19 cellular contexts compared by ENCODE assay signal in the genomic region with DNA sequence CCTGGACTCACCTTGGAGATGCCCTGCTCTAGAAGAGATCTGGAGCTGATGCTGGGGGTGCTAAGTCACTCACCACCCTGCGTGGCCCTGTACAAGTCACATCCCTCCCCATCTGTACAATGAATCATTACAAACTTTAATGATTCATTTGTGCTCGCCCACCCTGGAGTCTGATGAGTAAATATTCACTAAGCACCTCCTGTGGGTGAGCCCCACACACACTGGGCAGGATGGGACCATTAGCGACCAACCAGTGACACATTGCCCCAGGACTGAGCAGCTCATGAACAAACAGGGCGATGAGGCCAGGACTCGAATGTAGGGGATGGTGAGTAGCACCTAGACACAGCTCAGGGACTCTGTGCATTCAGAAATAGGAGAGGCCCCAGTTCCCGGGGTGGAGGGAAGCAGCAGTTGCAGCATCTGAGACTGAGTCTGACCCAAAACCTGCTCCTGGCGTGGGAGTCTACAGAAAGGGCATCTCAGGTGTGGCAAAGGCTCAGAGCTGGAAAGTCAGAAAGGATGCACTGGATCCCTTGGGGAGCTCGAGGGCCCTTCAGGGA. TPM values are rescaled to one million over a fixed set of nuclear protein-coding genes. Genes with fewer than 3 reads are reported as not detected.
DNase-seq lines count a peak whose midpoint lies in the region; ATAC-seq, FAIRE-seq and TF ChIP-seq lines count a peak whose summit lies in the region.
"Had no signal": no experiment of that assay in that cellular context is flagged by ENCODE, and none has a peak within 500 bp of the region (broad histone marks: within the 10 kb centered on the region; RNA-seq: fewer than 3 reads in every experiment).

No MANE protein-coding gene starts in this region.

- FAIRE-seq in H1 (lab: Jason Lieb, UNC), result peak; percentile 52
- FAIRE-seq: TTC549 had no signal

- no peaks in the 10 kb centered on the region for H3K36me3 ChIP-seq in HUES48 (ENCODE audit: control insufficient read depth, insufficient read depth, low read length)
- no peaks in the 10 kb centered on the region for H3K36me3 ChIP-seq in H1 (ENCODE audit: control insufficient read depth in 2 of 4, insufficient read depth in 4 of 4, low read length in 3 of 4)
- H3K36me3 ChIP-seq in uterus, result no peaks in the 10 kb centered on the region
- H3K36me3 ChIP-seq in mucosa of descending colon (ENCODE audit: low read depth), result no peaks in the 10 kb centered on the region
- H3K36me3 ChIP-seq: Peyer's patch, vagina had no signal

- intact Hi-C loops in sciatic nerve (cut with DNase I), result no loop called here
- intact Hi-C loops in uterus (cut with DNase I; ENCODE audit: low total_unique reads), result no loop called here
- intact Hi-C loops in mucosa of descending colon (cut with DNase I, micrococcal nuclease), result no loop called here

- POLR2A ChIA-PET in H1 (lab: Charles Lee; ENCODE audit: partially characterized antibody), result interaction anchor here (0.8 to 1.1 kb wide), 3 partner anchors 14 to 29 kb away, joined by 3 read pairs; no protein-coding TSS in a partner anchor

- peaks cover 1% of the 10 kb centered on the region; the same call in 1 of the 2 replicates for H3K23me2 ChIP-seq in H1 (ENCODE audit: low read depth, low read length)

- no peak for TF ChIP-seq EP300 in H1 (IDR thresholded peaks at IDR 0.05; ENCODE audit: borderline replicate concordance in 1 of 2, low read depth in 2 of 2, low read length in 2 of 2)

- H3K4me1 ChIP-seq in HUES48 (ENCODE audit: control insufficient read depth, insufficient read depth, low read length) (peaks cover 17% of the 10 kb centered on the region), H1 (replicated peaks in 1 of 4; ENCODE audit: control insufficient read depth in 3 of 4, insufficient read depth in 4 of 4, low read length in 3 of 4) (peaks cover 5 to 25% (median 16%) of the 10 kb centered on the region in 4 experiments), uterus (no peaks in the 10 kb centered on the region), mucosa of descending colon (ENCODE audit: low read depth) (no peaks in the 10 kb centered on the region)
- H3K4me1 ChIP-seq: Peyer's patch, vagina had no signal

- CTCF ChIA-PET in H1 (lab: Charles Lee; ENCODE audit: partially characterized antibody), result interaction anchor here (1.0 to 4.8 kb wide), 7 partner anchors 11 to 55 kb away, joined by 3 to 38 read pairs (median 4); no protein-coding TSS in a partner anchor

- H3K18ac ChIP-seq in H1 (ENCODE audit: extremely low read depth, low read length), result no peak overlapping the region

- no peak for TF ChIP-seq RAD21 in H1 (IDR thresholded peaks at IDR 0.05 in 1 of 2, conservative IDR thresholded peaks at IDR 0.05 in 1 of 2; ENCODE audit: low read depth in 2 of 2, low read length in 2 of 2)

- H2BK15ac ChIP-seq in H1 (ENCODE audit: low read length), result no peak overlapping the region

- H3K27ac ChIP-seq in HUES48 (ENCODE audit: low read depth, low read length), result no peak overlapping the region
- no peak overlapping the region for H3K27ac ChIP-seq in H1 (ENCODE audit: low read depth, low read length)
- no peak overlapping the region for H3K27ac ChIP-seq in uterus
- H3K27ac ChIP-seq: coronary artery, Peyer's patch, vagina had no signal

- H2BK5ac ChIP-seq in H1 (ENCODE audit: low read depth, low read length), result no peak overlapping the region

- H2BK12ac ChIP-seq in H1 (ENCODE audit: low read depth, low read length), result peak overlapping the region; percentile 50; the same call in 1 of the 2 replicates

- H2AFZ ChIP-seq in H1 (ENCODE audit: low read length), result no peak overlapping the region

- TF ChIP-seq POLR2A in H1 (IDR thresholded peaks at IDR 0.05; ENCODE audit: control extremely low read depth in 1 of 2, low read depth in 2 of 2, low read length in 2 of 2), result no peak
- no peak for TF ChIP-seq POLR2A in uterus (IDR thresholded peaks at IDR 0.05)

- H3K4me2 ChIP-seq in H1 (ENCODE audit: insufficient read depth in 1 of 2, low read depth in 2 of 2, low read length in 2 of 2), result peak overlapping the region; percentile 67

- H3K79me2 ChIP-seq in H1 (ENCODE audit: control insufficient read depth in 1 of 2, insufficient read depth in 2 of 2, low read length in 2 of 2), result no peaks in the 10 kb centered on the region

- no peak overlapping the region for H3K14ac ChIP-seq in H1 (ENCODE audit: insufficient read length)

- peak overlapping the region; percentile 39; the same call in 1 of the 2 replicates for H3K4me3 ChIP-seq in HUES48 (ENCODE audit: low read depth, low read length)
- H3K4me3 ChIP-seq in H1 (ENCODE audit: extremely low read depth in 1 of 4, insufficient read depth in 2 of 4, low read depth in 3 of 4, low read length in 4 of 4), result peak overlapping the region in 2 of 4 experiments; percentile 25 to 45; a peak in 3 of 8 replicates
- no peak overlapping the region for H3K4me3 ChIP-seq in uterus
- no peak overlapping the region for H3K4me3 ChIP-seq in mucosa of descending colon
- H3K4me3 ChIP-seq: coronary artery, Peyer's patch, vagina had no signal

- H3K56ac ChIP-seq in H1 (replicated peaks; ENCODE audit: insufficient read length, low read depth, low read length), result no peak overlapping the region

- no peak overlapping the region for H4K8ac ChIP-seq in H1 (ENCODE audit: extremely low read depth, insufficient read depth, low read length)

- ATAC-seq in sciatic nerve (no peak), HG03378 (IDR thresholded peaks at IDR 0.05; ENCODE audit: unreplicated experiment) (no peak), mucosa of descending colon (no peak)
- ATAC-seq: natural killer cell had no signal

- no peak overlapping the region for H4K91ac ChIP-seq in H1 (replicated peaks; ENCODE audit: insufficient read length, low read length)

- H3K9me3 ChIP-seq in HUES48 (ENCODE audit: control insufficient read depth, insufficient read depth, low read length), result no peaks in the 10 kb centered on the region
- no peaks in the 10 kb centered on the region for H3K9me3 ChIP-seq in H1 (ENCODE audit: insufficient read depth in 2 of 2, low read depth in 1 of 2, low read length in 1 of 2)
- H3K9me3 ChIP-seq in uterus, result no peaks in the 10 kb centered on the region
- H3K9me3 ChIP-seq in mucosa of descending colon, result no peaks in the 10 kb centered on the region
- H3K9me3 ChIP-seq: Peyer's patch, vagina had no signal

- no peak overlapping the region for H3K4ac ChIP-seq in H1 (replicated peaks; ENCODE audit: insufficient read length, low read depth, low read length)

- 51% methylated on average over 8 of the region's 8 CpGs; no CpG with 5 or more reads in 1 of the 2 experiments for WGBS in H1 (ENCODE audit: extremely low coverage in 1 of 2, insufficient coverage in 1 of 2, insufficient read length in 1 of 2, insufficient replicate concordance in 2 of 2, low coverage in 1 of 2, low lambda C conversion rate in 2 of 2, missing lambda C conversion rate in 1 of 2), 2 experiments

- DNase-seq in activated T-cell treated with anti-CD3 and anti-CD28 coated beads for 48 hours (ENCODE audit: low read depth) (peak; percentile 29), H1 (ENCODE audit: low read depth in 1 of 2, low spot score in 2 of 2) (no peak), sciatic nerve (ENCODE audit: low spot score) (peak; percentile 42), uterus (no peak), mucosa of descending colon (no peak)
- DNase-seq in activated T-cell treated with anti-CD3 and anti-CD28 coated beads, Interleukin-2, amount 50 U/mL, for 1 hour, result no peak
- DNase-seq: ACHN; activated naive CD4-positive, alpha-beta T cell treated with Interleukin-2 at 50 U/mL for 16 hours; natural killer cell; NCI-H2171 treated with DMSO at 0.1 percent for 48 hours; NCI-H774; Peyer's patch had no signal

- H2BK20ac ChIP-seq in H1 (ENCODE audit: low read length), result no peak overlapping the region

- H3K27me3 ChIP-seq in HUES48 (ENCODE audit: control insufficient read depth, insufficient read depth, low read length), result peaks cover 43% of the 10 kb centered on the region
- peaks cover 2 to 37% (median 27%) of the 10 kb centered on the region in 4 experiments for H3K27me3 ChIP-seq in H1 (replicated peaks in 1 of 4; ENCODE audit: control insufficient read depth in 3 of 4, extremely low read depth in 1 of 4, insufficient read depth in 3 of 4, low read length in 3 of 4)
- no peaks in the 10 kb centered on the region for H3K27me3 ChIP-seq in uterus
- H3K27me3 ChIP-seq: Peyer's patch, vagina had no signal

- peak overlapping the region; percentile 17 for H2BK120ac ChIP-seq in H1 (replicated peaks; ENCODE audit: low read depth, low read length)

- no peak overlapping the region for H3K23ac ChIP-seq in H1 (ENCODE audit: insufficient read length)

- H4K5ac ChIP-seq in H1 (ENCODE audit: insufficient read length, low read depth, low read length), result no peak overlapping the region

- no peak overlapping the region for H2AK5ac ChIP-seq in H1 (ENCODE audit: low read depth, low read length)

- H3K9ac ChIP-seq in HUES48 (ENCODE audit: low read depth, low read length), result no peak overlapping the region
- no peak overlapping the region for H3K9ac ChIP-seq in H1 (replicated peaks in 1 of 4; ENCODE audit: extremely low read depth in 1 of 4, low read depth in 3 of 4, low read length in 3 of 4)

- TF ChIP-seq CTCF in H1 (IDR thresholded peaks at IDR 0.05; ENCODE audit: control extremely low read depth in 1 of 3, insufficient read depth in 1 of 3, low read depth in 1 of 3, low read length in 3 of 3) (no peak), uterus (IDR thresholded peaks at IDR 0.05) (no peak), mucosa of descending colon (IDR thresholded peaks at IDR 0.05) (no peak)

- H3K79me1 ChIP-seq in H1 (ENCODE audit: low read depth, low read length), result no peaks in the 10 kb centered on the region

- H4K20me1 ChIP-seq in H1 (replicated peaks in 1 of 2; ENCODE audit: control insufficient read depth in 1 of 2, insufficient read depth in 2 of 2, low read length in 2 of 2), result no peaks in the 10 kb centered on the region

RNA-seq across cellular contexts. Expression of a gene that starts 18.1 kb away (rescaled TPM):
- total RNA-seq in H1 (2021; fragmentation: NEBNext Ultra II Directional; extraction: Animal tissue kit (Norgen Biotek cat#: 25700)), result not detected in 2 replicates
- 0.17 TPM in 1 of 2 replicates, not detected in the other for polyA plus RNA-seq in H1 (2011; rRNA removed)
- not detected for polyA plus RNA-seq in H1 (2011; cell fraction: cytosol; rRNA removed)
- polyA plus RNA-seq in H1 (2011; cell fraction: nucleus; rRNA removed), result 0.20 TPM
- not detected in 4 replicates for polyA plus RNA-seq in H1 (2012, experiment 1 of 2)
- polyA plus RNA-seq in H1 (2012, experiment 2 of 2), result not detected
- not detected for polyA plus RNA-seq in H1 (2013, experiment 1 of 2)
- not detected for polyA plus RNA-seq in H1 (2013, experiment 2 of 2)
- polyA minus RNA-seq in H1 (2011; rRNA and poly(A)+ RNA removed), result not detected in 2 replicates
- not detected for polyA minus RNA-seq in H1 (2011; cell fraction: cytosol; rRNA and poly(A)+ RNA removed)
- not detected for polyA minus RNA-seq in H1 (2011; cell fraction: nucleus; rRNA and poly(A)+ RNA removed)
- total RNA-seq in sciatic nerve (2.4 TPM), uterus (under 1 TPM in 1 of 4 donors, not detected in 3; 0.48 TPM), mucosa of descending colon (100 to 1,000 TPM in 1 of 3 donors, 10 to 100 TPM in 2; 40.9 to 173 (median 64.4) TPM)
- total RNA-seq: glomerular endothelial cell, H7 had no signal

RNA-seq across cellular contexts. Expression of a gene that starts 24.1 kb away (rescaled TPM):
- 0.15 TPM in 1 of 2 replicates, not detected in the other for total RNA-seq in H1 (2021; fragmentation: NEBNext Ultra II Directional; extraction: Animal tissue kit (Norgen Biotek cat#: 25700))
- 0.06 and 0.09 TPM in 2 replicates for polyA plus RNA-seq in H1 (2011; rRNA removed)
- 0.12 TPM for polyA plus RNA-seq in H1 (2011; cell fraction: cytosol; rRNA removed)
- polyA plus RNA-seq in H1 (2011; cell fraction: nucleus; rRNA removed), result 0.10 TPM
- polyA plus RNA-seq in H1 (2012, experiment 1 of 2), result 0.05 to 0.11 TPM (median 0.06 TPM) in 3 of 4 replicates, not detected in the other
- 0.05 TPM for polyA plus RNA-seq in H1 (2012, experiment 2 of 2)
- not detected for polyA plus RNA-seq in H1 (2013, experiment 1 of 2)
- polyA plus RNA-seq in H1 (2013, experiment 2 of 2), result 0.02 TPM
- polyA minus RNA-seq in H1 (2011; rRNA and poly(A)+ RNA removed), result 0.10 and 0.28 TPM in 2 replicates
- polyA minus RNA-seq in H1 (2011; cell fraction: cytosol; rRNA and poly(A)+ RNA removed), result not detected
- not detected for polyA minus RNA-seq in H1 (2011; cell fraction: nucleus; rRNA and poly(A)+ RNA removed)
- total RNA-seq in sciatic nerve (13.6 TPM), uterus (10 to 100 TPM in 3 of 4 donors, 1 to 10 TPM in 1; 4.8 to 20.7 (median 13.0) TPM), mucosa of descending colon (1 to 10 TPM; 1.2 to 3.0 (median 2.4) TPM)

Comparison
In these comparisons a context has a peak if more than half of its experiments do, and no peak if none do; other contexts are left out.
1. DNase-seq: peak in activated T-cell treated with anti-CD3 and anti-CD28 coated beads for 48 hours (single experiment) and sciatic nerve (single experiment); none in activated T-cell treated with anti-CD3 and anti-CD28 coated beads, Interleukin-2, amount 50 U/mL, for 1 hour (single experiment), H1 (0 of 2), uterus (0 of 2) and mucosa of descending colon (0 of 3).
2. RNA of a gene that starts 18.1 kb away (total RNA-seq): 40.9 to 173 TPM in mucosa of descending colon; 2.4 TPM in sciatic nerve (single experiment), not detected in H1 and 0.48 TPM in uterus; every median in the first group is over 10 times any median in the second.